ENCODE assay signal across 1 cellular context in genomic region chr4:140252742-140253555, GRCh38.
TF ChIP-seq lines count a peak whose summit lies in the region.

No MANE protein-coding gene starts in this region.

TF ChIP-seq in HepG2, 621 proteins besides CTCF, POLR2A, EP300 and RAD21 (continued from another document):
- TF ChIP-seq SOX13 (IDR thresholded peaks at IDR 0.05) (0 out of 2 replicates have a peak, but pooled peaks have one; percentile 39), SOX13 (CRISPR knock-in tag; conservative IDR thresholded peaks at IDR 0.05 in 1 of 2, IDR thresholded peaks at IDR 0.05 in 1 of 2) (peak in 1 of 2 experiments; percentile 76; a peak in 2 of 4 replicates), KDM2A (CRISPR knock-in tag; IDR thresholded peaks at IDR 0.05; ENCODE audit: borderline replicate concordance, low read depth) (peak; percentile 73), UBTF (CRISPR knock-in tag; IDR thresholded peaks at IDR 0.05) (peak; percentile 47; the same call in 1 of the 2 replicates), GABPB1 (CRISPR knock-in tag; IDR thresholded peaks at IDR 0.05) (peak; percentile 33; the same call in 1 of the 2 replicates), ZNF777 (CRISPR knock-in tag; IDR thresholded peaks at IDR 0.05) (peak; percentile 74), STAG1 (CRISPR knock-in tag; IDR thresholded peaks at IDR 0.05) (peak; percentile 74), ZNF414 (CRISPR knock-in tag; IDR thresholded peaks at IDR 0.05) (0 out of 2 replicates have a peak, but pooled peaks have one; percentile 50), HMGXB4 (CRISPR knock-in tag; IDR thresholded peaks at IDR 0.05; ENCODE audit: borderline replicate concordance in 1 of 2, low read depth in 1 of 2) (0 out of 4 replicates have a peak, but pooled peaks of 1 of the 2 experiments have one; percentile 39), TAF15 (IDR thresholded peaks at IDR 0.05; ENCODE audit: low read depth, low read length, poor library complexity, severe bottlenecking) (no peak), ZNF646 (CRISPR knock-in tag; IDR thresholded peaks at IDR 0.05) (no peak), ZMAT3 (CRISPR knock-in tag; conservative IDR thresholded peaks at IDR 0.05) (0 out of 2 replicates have a peak, but pooled peaks have one; percentile 38), ZNF160 (CRISPR knock-in tag; IDR thresholded peaks at IDR 0.05) (no peak), ZSCAN25 (CRISPR knock-in tag; IDR thresholded peaks at IDR 0.05) (peak; percentile 87), PRDM10 (CRISPR knock-in tag; IDR thresholded peaks at IDR 0.05; ENCODE audit: low read depth) (no peak)
